ENCODE assay signal across 12 cellular contexts in genomic region chr22:19884954-19885751, GRCh38. TPM values are rescaled to one million over a fixed set of nuclear protein-coding genes. Genes with fewer than 3 reads are reported as not detected.
DNase-seq lines count a peak whose midpoint lies in the region; ATAC-seq and TF ChIP-seq lines count a peak whose summit lies in the region.
"Had no signal": no experiment of that assay in that cellular context is flagged by ENCODE, and none has a peak within 500 bp of the region (broad histone marks: within the 10 kb centered on the region; RNA-seq: fewer than 3 reads in every experiment).

No MANE protein-coding gene starts in this region.

- no peak overlapping the region for H3K4me2 ChIP-seq in mesenchymal stem cell (ENCODE audit: low read length, poor library complexity, severe bottlenecking)

- H3K9me3 ChIP-seq in RWPE2 (ENCODE audit: severe bottlenecking), result no peaks in the 10 kb centered on the region
- no peaks in the 10 kb centered on the region for H3K9me3 ChIP-seq in mesenchymal stem cell (ENCODE audit: control insufficient read depth, low read length)
- H3K9me3 ChIP-seq: gastroesophageal sphincter, SJSA1 had no signal

- H3K4ac ChIP-seq in mesenchymal stem cell (ENCODE audit: low read depth in 1 of 2, low read length in 2 of 2), result no peak overlapping the region

- WGBS in mesenchymal stem cell, result 89% methylated on average over 26 of the region's 26 CpGs

- intact Hi-C loops in activated T-helper 1 cell treated with anti-CD3 and anti-CD28 coated beads, Interleukin-12 subunit alpha, Interleukin-12 subunit beta, Interleukin-2, Interleukin-4 antibody, amounts not matched to agents 30 ng/mL and 10 ng/mL and 1 ng/mL, durations not matched to agents 14 hours and 24 hours and 36 hours (cut with micrococcal nuclease), result no loop called here

- H3K79me1 ChIP-seq in mesenchymal stem cell (replicated peaks; ENCODE audit: low read length, poor library complexity, severe bottlenecking), result no peaks in the 10 kb centered on the region

- no peaks in the 10 kb centered on the region for H3K27me3 Mint-ChIP-seq in stimulated activated naive CD8-positive, alpha-beta T cell treated with anti-CD3 and anti-CD28 coated beads, Interleukin-15, Interleukin-2, amounts not matched to agents 100 ng/mL and 50 ng/mL, for 24 hours
- H3K27me3 Mint-ChIP-seq in activated T-helper 1 cell treated with anti-CD3 and anti-CD28 coated beads, Interleukin-12 subunit alpha, Interleukin-12 subunit beta, Interleukin-2, Interleukin-4 antibody, amounts not matched to agents 30 ng/mL and 10 ng/mL and 1 ng/mL, durations not matched to agents 14 hours and 24 hours and 36 hours (ENCODE audit: insufficient read depth), result peaks cover 2% of the 10 kb centered on the region

- peaks cover 32% of the 10 kb centered on the region for H3K4me1 Mint-ChIP-seq in stimulated activated naive CD8-positive, alpha-beta T cell treated with anti-CD3 and anti-CD28 coated beads, Interleukin-15, Interleukin-2, amounts not matched to agents 100 ng/mL and 50 ng/mL, for 24 hours (ENCODE audit: low read depth)
- peaks cover 16% of the 10 kb centered on the region for H3K4me1 Mint-ChIP-seq in activated T-helper 1 cell treated with anti-CD3 and anti-CD28 coated beads, Interleukin-12 subunit alpha, Interleukin-12 subunit beta, Interleukin-2, Interleukin-4 antibody, amounts not matched to agents 30 ng/mL and 10 ng/mL and 1 ng/mL, durations not matched to agents 14 hours and 24 hours and 36 hours (ENCODE audit: low read depth)

- no peaks in the 10 kb centered on the region for H3K36me3 ChIP-seq in RWPE2 (ENCODE audit: low read depth)
- H3K36me3 ChIP-seq in mesenchymal stem cell (ENCODE audit: control insufficient read depth in 1 of 2, insufficient read depth in 2 of 2, low read depth in 1 of 2, low read length in 2 of 2), result peaks cover 0 to 6% of the 10 kb centered on the region in 2 experiments
- H3K36me3 ChIP-seq: brain microvascular endothelial cell had no signal

- H2BK120ac ChIP-seq in mesenchymal stem cell (ENCODE audit: low read depth, low read length), result no peak overlapping the region

- H3K23ac ChIP-seq in mesenchymal stem cell (ENCODE audit: low read length in 2 of 2), result no peak overlapping the region

- peak overlapping the region in 1 of 2 experiments; percentile 31 for H3K18ac ChIP-seq in mesenchymal stem cell (ENCODE audit: low read depth in 1 of 2, low read length in 2 of 2)

- peak overlapping the region in 1 of 2 experiments; percentile 32 for H2BK12ac ChIP-seq in mesenchymal stem cell (ENCODE audit: low read length in 2 of 2)

- H3K9ac ChIP-seq in mesenchymal stem cell (ENCODE audit: low read length), result no peak overlapping the region

- no peak overlapping the region for H2AK5ac ChIP-seq in mesenchymal stem cell (ENCODE audit: low read length, severe bottlenecking)

- no peak overlapping the region for H3K14ac ChIP-seq in mesenchymal stem cell (ENCODE audit: low read length in 2 of 2)

- peak overlapping the region; percentile 24 for H3K4me3 Mint-ChIP-seq in stimulated activated naive CD8-positive, alpha-beta T cell treated with anti-CD3 and anti-CD28 coated beads, Interleukin-15, Interleukin-2, amounts not matched to agents 100 ng/mL and 50 ng/mL, for 24 hours
- no peak overlapping the region for H3K4me3 Mint-ChIP-seq in activated T-helper 1 cell treated with anti-CD3 and anti-CD28 coated beads, Interleukin-12 subunit alpha, Interleukin-12 subunit beta, Interleukin-2, Interleukin-4 antibody, amounts not matched to agents 30 ng/mL and 10 ng/mL and 1 ng/mL, durations not matched to agents 14 hours and 24 hours and 36 hours

- no peak for TF ChIP-seq CTCF in RWPE2 (IDR thresholded peaks at IDR 0.05; ENCODE audit: poor library complexity, severe bottlenecking)

- H3K27me3 ChIP-seq in RWPE2 (ENCODE audit: insufficient read depth, poor library complexity, severe bottlenecking) (no peaks in the 10 kb centered on the region), mesenchymal stem cell (ENCODE audit: control insufficient read depth in 1 of 2, insufficient read depth in 1 of 2, low read length in 2 of 2) (no peaks in the 10 kb centered on the region)
- H3K27me3 ChIP-seq: brain microvascular endothelial cell, gastroesophageal sphincter, SJSA1 had no signal

- no peak overlapping the region for H2BK5ac ChIP-seq in mesenchymal stem cell (ENCODE audit: low read depth, low read length, poor library complexity, severe bottlenecking)

- no peaks in the 10 kb centered on the region for H3K9me3 Mint-ChIP-seq in stimulated activated naive CD8-positive, alpha-beta T cell treated with anti-CD3 and anti-CD28 coated beads, Interleukin-15, Interleukin-2, amounts not matched to agents 100 ng/mL and 50 ng/mL, for 24 hours
- H3K9me3 Mint-ChIP-seq in activated T-helper 1 cell treated with anti-CD3 and anti-CD28 coated beads, Interleukin-12 subunit alpha, Interleukin-12 subunit beta, Interleukin-2, Interleukin-4 antibody, amounts not matched to agents 30 ng/mL and 10 ng/mL and 1 ng/mL, durations not matched to agents 14 hours and 24 hours and 36 hours, result no peaks in the 10 kb centered on the region

- no peak for ATAC-seq in stimulated activated naive CD8-positive, alpha-beta T cell treated with anti-CD3 and anti-CD28 coated beads, Interleukin-15, Interleukin-2, amounts not matched to agents 100 U/mL and 50 U/mL, for 24 hours
- ATAC-seq in RWPE2 (ENCODE audit: low read depth) (no peak), GM18858 (IDR thresholded peaks at IDR 0.05; ENCODE audit: unreplicated experiment) (no peak), GM19351 (IDR thresholded peaks at IDR 0.05; ENCODE audit: unreplicated experiment) (no peak)
- ATAC-seq: gastroesophageal sphincter had no signal

- H3K4me1 ChIP-seq in RWPE2 (ENCODE audit: insufficient read depth, poor library complexity, severe bottlenecking) (peaks cover 32% of the 10 kb centered on the region), mesenchymal stem cell (ENCODE audit: control insufficient read depth, insufficient read depth, low read depth, low read length) (peaks cover 48% of the 10 kb centered on the region)

- peak overlapping the region; percentile 20 for H4K91ac ChIP-seq in mesenchymal stem cell (ENCODE audit: low read length)

- no peak overlapping the region for H2BK15ac ChIP-seq in mesenchymal stem cell (ENCODE audit: low read depth, poor library complexity, severe bottlenecking)

- no peak overlapping the region for H2AFZ ChIP-seq in mesenchymal stem cell (ENCODE audit: low read depth, low read length)

- no peaks in the 10 kb centered on the region for H3K36me3 Mint-ChIP-seq in stimulated activated naive CD8-positive, alpha-beta T cell treated with anti-CD3 and anti-CD28 coated beads, Interleukin-15, Interleukin-2, amounts not matched to agents 100 ng/mL and 50 ng/mL, for 24 hours (ENCODE audit: low read depth)
- H3K36me3 Mint-ChIP-seq in activated T-helper 1 cell treated with anti-CD3 and anti-CD28 coated beads, Interleukin-12 subunit alpha, Interleukin-12 subunit beta, Interleukin-2, Interleukin-4 antibody, amounts not matched to agents 30 ng/mL and 10 ng/mL and 1 ng/mL, durations not matched to agents 14 hours and 24 hours and 36 hours (ENCODE audit: low read depth), result no peaks in the 10 kb centered on the region

- peak overlapping the region; percentile 96 for H3K27ac ChIP-seq in RWPE2 (ENCODE audit: poor library complexity, severe bottlenecking)
- H3K27ac ChIP-seq in mesenchymal stem cell (ENCODE audit: low read length, poor library complexity, severe bottlenecking), result no peak overlapping the region
- H3K27ac ChIP-seq: brain microvascular endothelial cell, C4-2B, gastroesophageal sphincter, SJSA1 had no signal

- H3K27ac Mint-ChIP-seq in stimulated activated naive CD8-positive, alpha-beta T cell treated with anti-CD3 and anti-CD28 coated beads, Interleukin-15, Interleukin-2, amounts not matched to agents 100 ng/mL and 50 ng/mL, for 24 hours, result peak overlapping the region; percentile 73
- no peak overlapping the region for H3K27ac Mint-ChIP-seq in activated T-helper 1 cell treated with anti-CD3 and anti-CD28 coated beads, Interleukin-12 subunit alpha, Interleukin-12 subunit beta, Interleukin-2, Interleukin-4 antibody, amounts not matched to agents 30 ng/mL and 10 ng/mL and 1 ng/mL, durations not matched to agents 14 hours and 24 hours and 36 hours

- H3K4me3 ChIP-seq in RWPE2 (ENCODE audit: severe bottlenecking) (no peak overlapping the region), mesenchymal stem cell (ENCODE audit: insufficient read depth in 1 of 2, low read depth in 1 of 2, low read length in 2 of 2) (no peak overlapping the region)
- H3K4me3 ChIP-seq: gastroesophageal sphincter, SJSA1 had no signal

- no peak for DNase-seq in stimulated activated naive CD8-positive, alpha-beta T cell treated with anti-CD3 and anti-CD28 coated beads, Interleukin-15, Interleukin-2, amounts not matched to agents 100 U/mL and 50 U/mL, for 24 hours
- DNase-seq in RWPE2 (ENCODE audit: low spot score) (peak; percentile 52), mesenchymal stem cell (no peak)
- no peak for DNase-seq in activated T-helper 1 cell treated with anti-CD3 and anti-CD28 coated beads, Interleukin-12 subunit alpha, Interleukin-12 subunit beta, Interleukin-2, Interleukin-4 antibody, amounts not matched to agents 30 ng/mL and 10 ng/mL and 1 ng/mL, durations not matched to agents 14 hours and 24 hours and 36 hours (ENCODE audit: low spot score)
- DNase-seq: brain microvascular endothelial cell; stimulated activated CD4-positive, alpha-beta T cell treated with anti-CD3 and anti-CD28 coated beads, Interleukin-4, amount 100 ng/mL, for 4 hours had no signal

- H4K8ac ChIP-seq in mesenchymal stem cell (ENCODE audit: low read length), result no peak overlapping the region

RNA-seq across cellular contexts. Expression of gene GNB1L, which starts 30.5 kb away (rescaled TPM):
- 3.9 TPM for polyA plus RNA-seq in mesenchymal stem cell (2013, experiment 1 of 2)
- polyA plus RNA-seq in mesenchymal stem cell (2013, experiment 2 of 2), result 3.9 TPM
- 20.6 and 21.5 TPM in 2 replicates for total RNA-seq in activated T-helper 1 cell treated with anti-CD3 and anti-CD28 coated beads, Interleukin-12 subunit alpha, Interleukin-12 subunit beta, Interleukin-2, Interleukin-4 antibody, amounts not matched to agents 30 ng/mL and 10 ng/mL and 1 ng/mL, durations not matched to agents 14 hours and 24 hours and 36 hours

RNA-seq across cellular contexts. Expression of gene RTL10, which starts 30.5 kb away (rescaled TPM):
- polyA plus RNA-seq in mesenchymal stem cell (2013, experiment 1 of 2), result 6.4 TPM
- polyA plus RNA-seq in mesenchymal stem cell (2013, experiment 2 of 2), result 7.2 TPM
- 22.2 and 24.1 TPM in 2 replicates for total RNA-seq in activated T-helper 1 cell treated with anti-CD3 and anti-CD28 coated beads, Interleukin-12 subunit alpha, Interleukin-12 subunit beta, Interleukin-2, Interleukin-4 antibody, amounts not matched to agents 30 ng/mL and 10 ng/mL and 1 ng/mL, durations not matched to agents 14 hours and 24 hours and 36 hours

RNA-seq across cellular contexts. Expression of gene COMT, which starts 56.4 kb away (rescaled TPM):
- polyA plus RNA-seq in mesenchymal stem cell (2013, experiment 1 of 2), result 51.6 TPM
- 55.0 TPM for polyA plus RNA-seq in mesenchymal stem cell (2013, experiment 2 of 2)
- 99.4 and 112 TPM in 2 replicates for total RNA-seq in activated T-helper 1 cell treated with anti-CD3 and anti-CD28 coated beads, Interleukin-12 subunit alpha, Interleukin-12 subunit beta, Interleukin-2, Interleukin-4 antibody, amounts not matched to agents 30 ng/mL and 10 ng/mL and 1 ng/mL, durations not matched to agents 14 hours and 24 hours and 36 hours

RNA-seq across cellular contexts. Expression of gene TXNRD2, which starts 56.5 kb away (rescaled TPM):
- 5.8 TPM for polyA plus RNA-seq in mesenchymal stem cell (2013, experiment 1 of 2)
- 6.0 TPM for polyA plus RNA-seq in mesenchymal stem cell (2013, experiment 2 of 2)
- total RNA-seq in activated T-helper 1 cell treated with anti-CD3 and anti-CD28 coated beads, Interleukin-12 subunit alpha, Interleukin-12 subunit beta, Interleukin-2, Interleukin-4 antibody, amounts not matched to agents 30 ng/mL and 10 ng/mL and 1 ng/mL, durations not matched to agents 14 hours and 24 hours and 36 hours, result 19.0 and 20.0 TPM in 2 replicates
